ENCODE assay signal across 15 cellular contexts in the genomic region with DNA sequence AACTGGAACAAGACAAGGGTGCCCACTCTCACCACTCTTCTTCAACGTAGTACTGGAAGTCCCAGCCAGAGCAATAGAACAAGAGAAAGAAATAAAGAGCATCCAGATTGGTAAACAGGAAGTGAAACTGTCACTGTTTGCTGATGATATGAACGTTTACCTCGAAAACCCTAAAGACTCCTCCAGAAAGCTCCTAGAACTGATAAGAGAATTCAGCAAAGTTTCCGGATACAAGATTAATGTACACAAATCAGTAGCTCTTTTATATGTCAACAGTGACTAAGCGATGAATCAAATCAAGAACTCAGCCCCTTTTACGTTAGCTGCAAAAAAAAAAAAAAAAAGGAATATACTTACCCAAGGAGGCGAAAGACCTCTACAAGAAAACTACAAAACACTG.
"Had no signal": no experiment of that assay in that cellular context is flagged by ENCODE, and none has a peak within 500 bp of the region (broad histone marks: within the 10 kb centered on the region; RNA-seq: fewer than 3 reads in every experiment).

No MANE protein-coding gene starts in this region.

- H3K27ac Mint-ChIP-seq: activated CD4-positive, alpha-beta T cell treated with anti-CD3 and anti-CD28 coated beads, Interleukin-2, amount 10 ng/mL, durations not matched to agents 24 days and 14 days; mesothelial cell of epicardium; WTC11 had no signal

- H3K4me3 ChIP-seq: coronary artery had no signal

- H3K27me3 Mint-ChIP-seq: activated CD4-positive, alpha-beta T cell treated with anti-CD3 and anti-CD28 coated beads, Interleukin-2, amount 10 ng/mL, durations not matched to agents 24 days and 14 days had no signal

- H3K9me3 Mint-ChIP-seq: activated CD4-positive, alpha-beta T cell treated with anti-CD3 and anti-CD28 coated beads, Interleukin-2, amount 10 ng/mL, durations not matched to agents 24 days and 14 days had no signal

- H3K4me1 Mint-ChIP-seq: activated CD4-positive, alpha-beta T cell treated with anti-CD3 and anti-CD28 coated beads, Interleukin-2, amount 10 ng/mL, durations not matched to agents 24 days and 14 days had no signal

- H3K4me3 Mint-ChIP-seq: activated CD4-positive, alpha-beta T cell treated with anti-CD3 and anti-CD28 coated beads, Interleukin-2, amount 10 ng/mL, durations not matched to agents 24 days and 14 days; mesothelial cell of epicardium; neural crest cell; WTC11 had no signal

- ATAC-seq: sciatic nerve, WTC11 had no signal

- DNase-seq: activated CD4-positive, alpha-beta T cell treated with anti-CD3 and anti-CD28 coated beads, Interleukin-2, amount 10 ng/mL, durations not matched to agents 24 days and 14 days; activated CD8-positive, alpha-beta memory T cell treated with anti-CD3 and anti-CD28 coated beads for 24 hours; activated naive CD4-positive, alpha-beta T cell treated with Interleukin-2 at 50 U/mL for 16 hours; central memory CD4-positive, alpha-beta T cell; effector CD8-positive, alpha-beta T cell; stimulated activated CD4-positive, alpha-beta T cell treated with anti-CD3 and anti-CD28 coated beads, Interleukin-2, amount 100 ng/mL, for 24 hours; stimulated activated naive CD4-positive, alpha-beta T cell; substantia nigra; trophoblast cell had no signal

- H3K27ac ChIP-seq: coronary artery, epithelial cell of prostate had no signal
